ENCODE assay signal across 1 cellular context in genomic region chr18:12420831-12421421, GRCh38.
A peak's percentile ranks its signal among the peaks of the same experiment; 100 is the strongest.
TF ChIP-seq lines count a peak whose summit lies in the region.

No MANE protein-coding gene starts in this region.

TF ChIP-seq in HepG2, 621 proteins besides CTCF, POLR2A, EP300 and RAD21 (continued from another document and continues in another):
- TF ChIP-seq GRHL1 (CRISPR knock-in tag; conservative IDR thresholded peaks at IDR 0.05) (no peak), RXRB (CRISPR knock-in tag; IDR thresholded peaks at IDR 0.05; ENCODE audit: borderline replicate concordance) (no peak), GATAD2A (CRISPR knock-in tag; IDR thresholded peaks at IDR 0.05) (peak; percentile 60), IKZF5 (CRISPR knock-in tag; IDR thresholded peaks at IDR 0.05) (0 out of 2 replicates have a peak, but pooled peaks have one; percentile 39), ZNF232 (CRISPR knock-in tag; IDR thresholded peaks at IDR 0.05; ENCODE audit: borderline replicate concordance) (peak; percentile 38; the same call in 1 of the 2 replicates), IRF2 (CRISPR knock-in tag; IDR thresholded peaks at IDR 0.05) (no peak), POGZ (CRISPR knock-in tag; IDR thresholded peaks at IDR 0.05) (peak; percentile 62; the same call in 1 of the 2 replicates), ZNF747 (CRISPR knock-in tag; IDR thresholded peaks at IDR 0.05; ENCODE audit: borderline replicate concordance) (0 out of 2 replicates have a peak, but pooled peaks have one; percentile 42), POLR2G (IDR thresholded peaks at IDR 0.05; ENCODE audit: low read depth, low read length) (peak; percentile 75), ZNF205 (CRISPR knock-in tag; IDR thresholded peaks at IDR 0.05) (0 out of 2 replicates have a peak, but pooled peaks have one; percentile 24), ZFYVE20 (CRISPR knock-in tag; IDR thresholded peaks at IDR 0.05; ENCODE audit: borderline replicate concordance, low read depth) (no peak), ELF3 (CRISPR knock-in tag; IDR thresholded peaks at IDR 0.05) (0 out of 2 replicates have a peak, but pooled peaks have one; percentile 13), ZNF878 (CRISPR knock-in tag; IDR thresholded peaks at IDR 0.05) (no peak), HMGXB3 (CRISPR knock-in tag; IDR thresholded peaks at IDR 0.05; ENCODE audit: borderline replicate concordance) (0 out of 2 replicates have a peak, but pooled peaks have one; percentile 52), MEIS2 (CRISPR knock-in tag; IDR thresholded peaks at IDR 0.05) (peak; percentile 58; the same call in 1 of the 2 replicates), HNF1A (IDR thresholded peaks at IDR 0.05; ENCODE audit: low read depth) (no peak), HNF1A (CRISPR knock-in tag; IDR thresholded peaks at IDR 0.05; ENCODE audit: borderline replicate concordance) (0 out of 2 replicates have a peak, but pooled peaks have one; percentile 20), KMT2A (CRISPR knock-in tag; IDR thresholded peaks at IDR 0.05) (peak; percentile 76), KDM3A (CRISPR knock-in tag; IDR thresholded peaks at IDR 0.05; ENCODE audit: low read depth) (peak; percentile 70; the same call in 1 of the 2 replicates), LCORL (IDR thresholded peaks at IDR 0.05) (peak; percentile 30; the same call in 1 of the 2 replicates), LCORL (CRISPR knock-in tag; IDR thresholded peaks at IDR 0.05) (no peak; the same call in none of the 2 replicates), MTF1 (CRISPR knock-in tag; IDR thresholded peaks at IDR 0.05) (no peak; the same call in 1 of the 2 replicates), ATF3 (CRISPR knock-in tag; IDR thresholded peaks at IDR 0.05) (peak; percentile 38; the same call in 1 of the 2 replicates), TBX3 (IDR thresholded peaks at IDR 0.05; ENCODE audit: borderline replicate concordance) (no peak), ZNF839 (CRISPR knock-in tag; IDR thresholded peaks at IDR 0.05; ENCODE audit: borderline replicate concordance) (0 out of 2 replicates have a peak, but pooled peaks have one; percentile 37), SP140L (CRISPR knock-in tag; IDR thresholded peaks at IDR 0.05; ENCODE audit: borderline replicate concordance) (no peak), ZBTB7A (CRISPR knock-in tag; IDR thresholded peaks at IDR 0.05) (peak; percentile 56; the same call in 1 of the 2 replicates), SMAD1 (CRISPR knock-in tag; IDR thresholded peaks at IDR 0.05; ENCODE audit: borderline replicate concordance, low read depth) (no peak), ZNF225 (CRISPR knock-in tag; IDR thresholded peaks at IDR 0.05) (0 out of 2 replicates have a peak, but pooled peaks have one; percentile 67), SNAPC2 (CRISPR knock-in tag; IDR thresholded peaks at IDR 0.05) (no peak), BRCA1 (CRISPR knock-in tag; IDR thresholded peaks at IDR 0.05) (0 out of 2 replicates have a peak, but pooled peaks have one; percentile 29), ZBTB7B (CRISPR knock-in tag; IDR thresholded peaks at IDR 0.05) (peak; percentile 64; the same call in 1 of the 2 replicates), ZNF784 (CRISPR knock-in tag; IDR thresholded peaks at IDR 0.05; ENCODE audit: borderline replicate concordance) (0 out of 2 replicates have a peak, but pooled peaks have one; percentile 56), ZNF788 (CRISPR knock-in tag; IDR thresholded peaks at IDR 0.05; ENCODE audit: borderline replicate concordance) (peak; percentile 62; the same call in 1 of the 2 replicates), ZNF883 (CRISPR knock-in tag; IDR thresholded peaks at IDR 0.05; ENCODE audit: not compliant biosample characterization) (peak; percentile 22), ZNF264 (CRISPR knock-in tag; IDR thresholded peaks at IDR 0.05) (no peak), GABPB1 (CRISPR knock-in tag; IDR thresholded peaks at IDR 0.05) (peak; percentile 57), MLXIP (CRISPR knock-in tag; IDR thresholded peaks at IDR 0.05; ENCODE audit: borderline replicate concordance) (no peak), CEBPB (IDR thresholded peaks at IDR 0.05; ENCODE audit: borderline replicate concordance, low read depth, low read length) (no peak), HNF1B (CRISPR knock-in tag; IDR thresholded peaks at IDR 0.05) (peak; percentile 65; the same call in 1 of the 2 replicates), ZNF451 (CRISPR knock-in tag; IDR thresholded peaks at IDR 0.05) (0 out of 2 replicates have a peak, but pooled peaks have one; percentile 21), ONECUT2 (CRISPR knock-in tag; IDR thresholded peaks at IDR 0.05) (no peak), ATF2 (CRISPR knock-in tag; IDR thresholded peaks at IDR 0.05) (0 out of 2 replicates have a peak, but pooled peaks have one; percentile 16), ZFAT (CRISPR knock-in tag; conservative IDR thresholded peaks at IDR 0.05) (no peak; the same call in 1 of the 2 replicates)
